In the genomic region with DNA sequence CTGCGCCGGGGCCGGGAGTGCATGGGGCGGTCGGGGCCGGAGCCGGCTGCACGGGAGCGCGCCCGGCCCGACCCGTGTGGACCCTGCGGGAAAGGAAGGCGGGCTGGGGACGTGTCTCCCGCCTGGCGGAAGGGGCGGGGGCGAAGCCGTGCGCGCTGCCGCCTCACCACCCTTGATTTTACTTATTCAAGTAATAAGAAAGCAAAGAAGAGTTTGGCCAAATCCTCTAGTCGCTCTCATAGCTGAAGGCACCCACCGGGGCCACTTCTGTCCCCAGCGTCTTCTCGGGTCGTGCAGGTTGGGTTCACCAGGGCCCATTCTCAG, we compare ENCODE assay signal across 8 cellular contexts. TPM values are rescaled to one million over a fixed set of nuclear protein-coding genes. Genes with fewer than 3 reads are reported as not detected.
DNase-seq lines count a peak whose midpoint lies in the region; ATAC-seq, FAIRE-seq and TF ChIP-seq lines count a peak whose summit lies in the region.

No MANE protein-coding gene starts in this region.

- TF ChIP-seq CTCF in C4-2B (conservative IDR thresholded peaks at IDR 0.05) (no peak), pancreas (IDR thresholded peaks at IDR 0.05) (no peak)

- WGBS in pancreas, 2 donors, result 0 to 1% methylated on average over 29 of the region's 29 CpGs

- H3K4me3 ChIP-seq in pancreas, result peak overlapping the region; percentile 94 to 100 (median 97)

- FAIRE-seq in pancreas (lab: Jason Lieb, UNC), result no peak

- peaks cover 0 to 12% (median 0%) of the 10 kb centered on the region in 3 donors for H3K36me3 ChIP-seq in pancreas

- peak; percentile 68 to 81 (median 78) for ATAC-seq in pancreas
- no peak for ATAC-seq in HG02981 (IDR thresholded peaks at IDR 0.05; ENCODE audit: unreplicated experiment)

- peak overlapping the region; percentile 100 for H3K27ac ChIP-seq in C4-2B
- peak overlapping the region; percentile 88 to 99 (median 98) for H3K27ac ChIP-seq in pancreas

- H3K4me1 ChIP-seq in pancreas, result peaks cover 0 to 24% (median 6%) of the 10 kb centered on the region in 3 donors

- peak; percentile 85 for DNase-seq in GM19238 (ENCODE audit: insufficient read length, low spot score)
- DNase-seq in HPDE6-E6E7 (ENCODE audit: extremely low spot score), result peak; percentile 90
- peak; percentile 89 for DNase-seq in RPMI7951 (ENCODE audit: low read depth)
- peak; percentile 76 for DNase-seq in activated naive CD4-positive, alpha-beta T cell treated with anti-CD3 and anti-CD28 coated beads, Interleukin-2, amount 50 U/mL, for 16 hours
- DNase-seq in glomerular visceral epithelial cell (ENCODE audit: extremely low spot score), result peak; percentile 92
- peak; percentile 77 to 89 (median 80) for DNase-seq in pancreas

- no peaks in the 10 kb centered on the region for H3K27me3 ChIP-seq in pancreas

- no peaks in the 10 kb centered on the region for H3K9me3 ChIP-seq in pancreas

- intact Hi-C loops in pancreas (cut with DNase I), result no loop called here

RNA-seq across cellular contexts. Expression of a gene that starts 0.6 kb away (rescaled TPM):
- total RNA-seq in RPMI7951 (2014; rRNA removed; shearing (Covaris generic)), result 894 and 1,372 TPM in 2 replicates
- total RNA-seq in pancreas, result 100 to 1,000 TPM in 4 of 6 donors, 10 to 100 TPM in 2; 63.6 to 195 (median 125) TPM
- polyA plus RNA-seq in pancreas, result 100 to 1,000 TPM; 148 to 162 TPM

RNA-seq across cellular contexts. Expression of a gene that starts 2.0 kb away (rescaled TPM):
- total RNA-seq in RPMI7951 (2014; rRNA removed; shearing (Covaris generic)), result 2.3 and 2.9 TPM in 2 replicates
- total RNA-seq in pancreas, result 1 to 10 TPM; 1.5 to 6.3 (median 2.5) TPM
- polyA plus RNA-seq in pancreas, result 10 to 100 TPM; 17.0 to 20.3 TPM

RNA-seq across cellular contexts. Expression of a gene that starts 8.9 kb away (rescaled TPM):
- total RNA-seq in RPMI7951 (2014; rRNA removed; shearing (Covaris generic)), result 24.0 and 25.2 TPM in 2 replicates
- total RNA-seq in pancreas, result 10 to 100 TPM; 40.8 to 64.5 (median 46.7) TPM
- polyA plus RNA-seq in pancreas, result 100 to 1,000 TPM; 102 to 118 TPM

RNA-seq across cellular contexts. Expression of a gene that starts 9.1 kb away (rescaled TPM):
- 45.3 and 71.5 TPM in 2 replicates for total RNA-seq in RPMI7951 (2014; rRNA removed; shearing (Covaris generic))
- total RNA-seq in pancreas, result 10 to 100 TPM; 10.9 to 23.3 (median 21.4) TPM
- polyA plus RNA-seq in pancreas, result 10 to 100 TPM; 20.6 to 25.5 TPM

RNA-seq across cellular contexts. Expression of a gene that starts 16.9 kb away (rescaled TPM):
- total RNA-seq in RPMI7951 (2014; rRNA removed; shearing (Covaris generic)), result not detected in 2 replicates
- total RNA-seq in pancreas, result under 1 TPM in 3 of 6 donors, not detected in 3; 0.06 to 0.37 (median 0.15) TPM
- polyA plus RNA-seq in pancreas, result under 1 TPM in 1 of 2 donors, not detected in 1; 0.11 TPM
